Comparison of ENCODE assay signal across 8 cellular contexts in the genomic region with DNA sequence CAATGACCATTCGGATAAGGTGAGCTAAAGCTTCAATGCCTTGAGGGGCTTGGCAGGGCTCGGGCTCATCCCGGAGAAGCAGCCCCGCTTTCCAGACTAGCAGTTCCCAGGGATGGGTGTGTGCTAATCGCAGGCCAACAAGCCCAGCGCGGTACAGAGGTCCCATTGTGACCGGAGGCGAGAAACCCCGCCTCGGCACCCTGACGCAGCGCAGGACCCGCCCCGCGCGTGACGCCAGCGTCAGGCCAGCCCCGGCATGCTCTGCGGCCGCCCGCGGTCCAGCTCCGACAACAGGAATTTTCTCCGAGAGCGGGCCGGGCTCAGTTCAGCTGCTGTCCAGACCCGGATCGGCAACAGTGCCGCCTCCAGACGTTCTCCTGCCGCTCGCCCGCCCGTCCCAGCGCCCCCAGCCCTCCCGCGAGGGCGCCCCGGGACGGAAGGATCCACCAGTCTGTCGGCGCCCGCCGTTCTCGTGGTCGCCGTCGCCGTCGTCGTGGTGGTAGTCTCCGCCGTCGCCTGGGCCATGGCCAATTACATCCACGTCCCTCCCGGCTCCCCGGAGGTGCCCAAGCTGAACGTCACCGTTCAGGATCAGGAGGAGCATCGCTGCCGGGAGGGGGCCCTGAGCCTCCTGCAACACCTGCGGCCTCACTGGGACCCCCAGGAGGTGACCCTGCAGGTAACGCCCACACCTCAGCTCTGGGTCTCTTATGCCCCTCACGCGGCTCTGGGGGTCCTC. TPM values are rescaled to one million over a fixed set of nuclear protein-coding genes. Genes with fewer than 3 reads are reported as not detected.
A peak's percentile ranks its signal among the peaks of the same experiment; 100 is the strongest.
DNase-seq lines count a peak whose midpoint lies in the region; ATAC-seq, FAIRE-seq and TF ChIP-seq lines count a peak whose summit lies in the region.

ETNK1 (plus strand) TSS at position 264 of the 739 bp plus-strand sequence; CDS start at position 524, 260 bp downstream.

- peak within 1 kb of the TSS; percentile 93 for H3K4me3 ChIP-seq in psoas muscle

- intact Hi-C loops in left ventricle myocardium superior (cut with micrococcal nuclease) (loop anchor here (10.0 kb wide), 1 partner anchor 80 kb away; the partner anchor contains the start of gene C2CD5), psoas muscle (cut with DNase I) (loop anchor here (1.0 to 5.0 kb wide), 2 partner anchors 81 to 83 kb away; partner anchors contain the start of gene C2CD5 (in 2 of the 2))

- H3K4me1 Mint-ChIP-seq in T-helper 1 cell treated with Interleukin-12 subunit alpha and Interleukin-12 subunit beta and Interleukin-4 antibody, amounts not matched to agents 30 μg/mL and 1 μg/mL, for 36 hours (ENCODE audit: low read depth), result peaks cover 28% of the 10 kb centered on the region

- no peaks in the 10 kb centered on the region for H3K36me3 ChIP-seq in psoas muscle (ENCODE audit: insufficient read depth in 1 of 2, low read depth in 1 of 2)

- ATAC-seq in HG02763 (IDR thresholded peaks at IDR 0.05; ENCODE audit: unreplicated experiment), result peak; percentile 98
- ATAC-seq in left ventricle myocardium superior, result peak; percentile 100
- peak; percentile 99 to 100 (median 100) for ATAC-seq in psoas muscle

- FAIRE-seq in GM12891 (lab: Jason Lieb, UNC), result peak; percentile 97
- peak; percentile 84 for FAIRE-seq in urothelium cell line (lab: Jason Lieb, UNC)

- H3K4me3 Mint-ChIP-seq in T-helper 1 cell treated with Interleukin-12 subunit alpha and Interleukin-12 subunit beta and Interleukin-4 antibody, amounts not matched to agents 30 μg/mL and 1 μg/mL, for 36 hours, result peak within 1 kb of the TSS; percentile 93

- H3K9me3 ChIP-seq in psoas muscle, result no peaks in the 10 kb centered on the region

- H3K27ac Mint-ChIP-seq in T-helper 1 cell treated with Interleukin-12 subunit alpha and Interleukin-12 subunit beta and Interleukin-4 antibody, amounts not matched to agents 30 μg/mL and 1 μg/mL, for 36 hours, result peak within 1 kb of the TSS; percentile 88

- peaks cover 27% of the 10 kb centered on the region for H3K4me1 ChIP-seq in psoas muscle

- H3K27me3 Mint-ChIP-seq in T-helper 1 cell treated with Interleukin-12 subunit alpha and Interleukin-12 subunit beta and Interleukin-4 antibody, amounts not matched to agents 30 μg/mL and 1 μg/mL, for 36 hours (ENCODE audit: low read depth), result peaks cover 18% of the 10 kb centered on the region

- DNase-seq in GM12891 (ENCODE audit: insufficient read length, low spot score) (peak; percentile 59), NCI-H1417 treated with DMSO at 0.1 percent for 48 hours (lab: John Stamatoyannopoulos, UW) (peak; percentile 49), amygdala (lab: John Stamatoyannopoulos, UW) (peak; percentile 81 to 98 (median 93)), left ventricle myocardium superior (peak; percentile 98), psoas muscle (peak; percentile 94 to 96), urothelium cell line (ENCODE audit: low spot score) (peak; percentile 95)

- no peak for TF ChIP-seq CTCF in psoas muscle (IDR thresholded peaks at IDR 0.05)

- H3K27me3 ChIP-seq in psoas muscle (ENCODE audit: insufficient read depth in 3 of 3, low read length in 2 of 3), result no peaks in the 10 kb centered on the region

- peak; percentile 66 for TF ChIP-seq POLR2A in GM12891 (IDR thresholded peaks at IDR 0.05; ENCODE audit: low read depth, low read length)

- peak within 1 kb of the TSS; percentile 98 for H3K27ac ChIP-seq in psoas muscle

- H3K9me3 Mint-ChIP-seq in T-helper 1 cell treated with Interleukin-12 subunit alpha and Interleukin-12 subunit beta and Interleukin-4 antibody, amounts not matched to agents 30 μg/mL and 1 μg/mL, for 36 hours, result no peaks in the 10 kb centered on the region

- peaks cover 4% of the 10 kb centered on the region for H3K36me3 Mint-ChIP-seq in T-helper 1 cell treated with Interleukin-12 subunit alpha and Interleukin-12 subunit beta and Interleukin-4 antibody, amounts not matched to agents 30 μg/mL and 1 μg/mL, for 36 hours (ENCODE audit: low read depth)

- WGBS in psoas muscle, 3 donors, result 0 to 1% (median 1%) methylated on average over 59 to 67 of the region's 67 CpGs

TF ChIP-seq in GM12891, 5 proteins besides CTCF, POLR2A, EP300 and RAD21:
- no peak for TF ChIP-seq POU2F2 (IDR thresholded peaks at IDR 0.05; ENCODE audit: low read depth, low read length)
- TF ChIP-seq SPI1 (IDR thresholded peaks at IDR 0.05; ENCODE audit: low read depth, low read length), result no peak
- TF ChIP-seq POLR2AphosphoS5 (IDR thresholded peaks at IDR 0.05; ENCODE audit: low read depth, low read length), result peak; percentile 81
- peak; percentile 54; the same call in 1 of the 2 replicates for TF ChIP-seq TAF1 (IDR thresholded peaks at IDR 0.05; ENCODE audit: low read depth, low read length)
- no peak for TF ChIP-seq PAX5 (IDR thresholded peaks at IDR 0.05; ENCODE audit: insufficient read depth, low read length, severe bottlenecking)

RNA-seq across cellular contexts. Expression of gene ETNK1, which starts in this region (rescaled TPM):
- polyA plus RNA-seq in GM12891 (2012; ENCODE audit: low read depth, missing spikeins), result 13.4 TPM
- 19.0 TPM for total RNA-seq in left ventricle myocardium superior
- 10 to 100 TPM in 3 of 4 donors, 1 to 10 TPM in 1; 8.7 to 13.2 (median 12.7) TPM for total RNA-seq in psoas muscle
- 1 to 10 TPM; 2.6 to 4.1 (median 3.5) TPM for polyA plus RNA-seq in psoas muscle

Comparison
In these comparisons a context has a peak if more than half of its experiments do, and no peak if none do; other contexts are left out.
1. Peak in every context shown above with its lines: DNase-seq, ATAC-seq, H3K4me3 ChIP-seq and H3K27ac ChIP-seq.